9 cellular contexts compared by ENCODE assay signal in genomic region chr10:132518572-132519381, GRCh38. TPM values are rescaled to one million over a fixed set of nuclear protein-coding genes. Genes with fewer than 3 reads are reported as not detected.
A peak's percentile ranks its signal among the peaks of the same experiment; 100 is the strongest.
DNase-seq lines count a peak whose midpoint lies in the region; ATAC-seq, FAIRE-seq and TF ChIP-seq lines count a peak whose summit lies in the region.
"Had no signal": no experiment of that assay in that cellular context is flagged by ENCODE, and none has a peak within 500 bp of the region (broad histone marks: within the 10 kb centered on the region; RNA-seq: fewer than 3 reads in every experiment).

No MANE protein-coding gene starts in this region.

- H2BK5ac ChIP-seq in H1 (ENCODE audit: low read depth, low read length): peak overlapping the region; percentile 24; the same call in 1 of the 2 replicates

- H3K4ac ChIP-seq in H1 (replicated peaks; ENCODE audit: insufficient read length, low read depth, low read length): no peak overlapping the region

- H4K5ac ChIP-seq in H1 (ENCODE audit: insufficient read length, low read depth, low read length): no peak overlapping the region

- TF ChIP-seq POLR2A in H1 (IDR thresholded peaks at IDR 0.05; ENCODE audit: control extremely low read depth in 1 of 2, low read depth in 2 of 2, low read length in 2 of 2): no peak; a peak in 1 of 3 replicates

- H2BK15ac ChIP-seq in H1 (ENCODE audit: low read length): peak overlapping the region; percentile 19; the same call in 1 of the 2 replicates

- peak; percentile 72 for DNase-seq in DMS153 treated with DMSO at 0.1 percent for 48 hours (lab: John Stamatoyannopoulos, UW; ENCODE audit: unreplicated experiment)
- peak; percentile 62 for DNase-seq in NCI-H1436 treated with DMSO at 0.1 percent for 48 hours (lab: John Stamatoyannopoulos, UW)
- DNase-seq in H1 (ENCODE audit: low read depth in 1 of 2, low spot score in 2 of 2): peak in 1 of 2 experiments; percentile 78
- peak; percentile 25 for DNase-seq in naive B cell
- no peak for DNase-seq in NCI-H128 (lab: John Stamatoyannopoulos, UW; ENCODE audit: unreplicated experiment)
- DNase-seq: NCI-H748 treated with DMSO at 0.1 percent for 48 hours had no signal

- H3K4me3 Mint-ChIP-seq in naive B cell: peak overlapping the region in 6 of 8 donors; percentile 42 to 79 (median 70)

- ATAC-seq in naive B cell (ENCODE audit: low read depth in 2 of 2) (peak; percentile 38 to 58), GM18873 (IDR thresholded peaks at IDR 0.05; ENCODE audit: low FRiP score, unreplicated experiment) (no peak), HG02642 (IDR thresholded peaks at IDR 0.05; ENCODE audit: poor library complexity, unreplicated experiment) (no peak), GM21526 (IDR thresholded peaks at IDR 0.05; ENCODE audit: low FRiP score, unreplicated experiment) (no peak)

- H3K56ac ChIP-seq in H1 (replicated peaks; ENCODE audit: insufficient read length, low read depth, low read length): no peak overlapping the region

- no peak overlapping the region for H4K91ac ChIP-seq in H1 (replicated peaks; ENCODE audit: insufficient read length, low read length)

- H3K4me1 Mint-ChIP-seq in naive B cell: peaks cover 4 to 13% (median 6%) of the 10 kb centered on the region in 3 donors

- CTCF ChIA-PET in H1 (lab: Charles Lee; ENCODE audit: partially characterized antibody): interaction anchor here (0.6 to 1.6 kb wide), 16 partner anchors 9 to 158 kb away, joined by 3 to 6 read pairs (median 3); no protein-coding TSS in a partner anchor

- no peaks in the 10 kb centered on the region for H3K79me1 ChIP-seq in H1 (ENCODE audit: low read depth, low read length)

- H3K9me3 ChIP-seq in H1 (ENCODE audit: insufficient read depth in 2 of 2, low read depth in 1 of 2, low read length in 1 of 2): no peaks in the 10 kb centered on the region

- H3K9me3 Mint-ChIP-seq in naive B cell: no peaks in the 10 kb centered on the region

- no peak overlapping the region for H3K14ac ChIP-seq in H1 (ENCODE audit: insufficient read length)

- H4K8ac ChIP-seq in H1 (ENCODE audit: extremely low read depth, insufficient read depth, low read length): no peak overlapping the region; the same call in 1 of the 2 replicates

- no peak for FAIRE-seq in H1 (lab: Jason Lieb, UNC)

- H2AFZ ChIP-seq in H1 (ENCODE audit: low read length): peak overlapping the region; percentile 52; the same call in 1 of the 2 replicates

- no peaks in the 10 kb centered on the region for H3K27me3 Mint-ChIP-seq in naive B cell

- H3K23me2 ChIP-seq in H1 (ENCODE audit: low read depth, low read length): peaks cover 27% of the 10 kb centered on the region; the same call in 1 of the 2 replicates

- H2BK120ac ChIP-seq in H1 (replicated peaks; ENCODE audit: low read depth, low read length): no peak overlapping the region

- no peak overlapping the region for H3K27ac ChIP-seq in H1 (ENCODE audit: low read depth, low read length)

- H3K18ac ChIP-seq in H1 (ENCODE audit: extremely low read depth, low read length): peak overlapping the region; percentile 71; the same call in 1 of the 2 replicates

- no peaks in the 10 kb centered on the region; a peak in 1 of 4 replicates for H3K79me2 ChIP-seq in H1 (ENCODE audit: control insufficient read depth in 1 of 2, insufficient read depth in 2 of 2, low read length in 2 of 2)

- H3K27ac Mint-ChIP-seq in naive B cell: peak overlapping the region in 3 of 6 donors; percentile 69 to 83 (median 81)

- H3K27me3 ChIP-seq in H1 (replicated peaks in 1 of 4; ENCODE audit: control insufficient read depth in 3 of 4, extremely low read depth in 1 of 4, insufficient read depth in 3 of 4, low read length in 3 of 4): peaks cover 4 to 30% (median 15%) of the 10 kb centered on the region in 4 experiments; a peak in 6 of 7 replicates

- peak in 1 of 2 experiments; percentile 33; a peak in 1 of 3 replicates for TF ChIP-seq EP300 in H1 (IDR thresholded peaks at IDR 0.05; ENCODE audit: borderline replicate concordance in 1 of 2, low read depth in 2 of 2, low read length in 2 of 2)

- peak overlapping the region; percentile 45 to 73 (median 57) for H3K4me3 ChIP-seq in H1 (ENCODE audit: extremely low read depth in 1 of 4, insufficient read depth in 2 of 4, low read depth in 3 of 4, low read length in 4 of 4)

- peaks cover 11 to 34% (median 24%) of the 10 kb centered on the region in 4 experiments for H3K4me1 ChIP-seq in H1 (replicated peaks in 1 of 4; ENCODE audit: control insufficient read depth in 3 of 4, insufficient read depth in 4 of 4, low read length in 3 of 4)

- peak; percentile 17 to 45; a peak in 3 of 4 replicates for TF ChIP-seq RAD21 in H1 (IDR thresholded peaks at IDR 0.05 in 1 of 2, conservative IDR thresholded peaks at IDR 0.05 in 1 of 2; ENCODE audit: low read depth in 2 of 2, low read length in 2 of 2)

- H2BK12ac ChIP-seq in H1 (ENCODE audit: low read depth, low read length): peak overlapping the region; percentile 18

- no peaks in the 10 kb centered on the region for H3K36me3 ChIP-seq in H1 (ENCODE audit: control insufficient read depth in 2 of 4, insufficient read depth in 4 of 4, low read length in 3 of 4)

- no peaks in the 10 kb centered on the region for H3K36me3 Mint-ChIP-seq in naive B cell

- POLR2A ChIA-PET in H1 (lab: Charles Lee; ENCODE audit: partially characterized antibody): interaction anchor here (0.6 to 4.0 kb wide), 9 partner anchors 8 to 65 kb away, joined by 3 to 20 read pairs (median 4); no protein-coding TSS in a partner anchor

- H3K4me2 ChIP-seq in H1 (ENCODE audit: insufficient read depth in 1 of 2, low read depth in 2 of 2, low read length in 2 of 2): peak overlapping the region; percentile 85 to 97

- H2AK5ac ChIP-seq in H1 (ENCODE audit: low read depth, low read length): no peak overlapping the region

- no peak overlapping the region for H2BK20ac ChIP-seq in H1 (ENCODE audit: low read length)

- TF ChIP-seq CTCF in H1 (IDR thresholded peaks at IDR 0.05; ENCODE audit: control extremely low read depth in 1 of 3, insufficient read depth in 1 of 3, low read depth in 1 of 3, low read length in 3 of 3): peak in 2 of 3 experiments; percentile 17 to 42; a peak in 2 of 4 replicates

- peaks cover 0 to 11% of the 10 kb centered on the region in 2 experiments for H4K20me1 ChIP-seq in H1 (replicated peaks in 1 of 2; ENCODE audit: control insufficient read depth in 1 of 2, insufficient read depth in 2 of 2, low read length in 2 of 2)

- H3K23ac ChIP-seq in H1 (ENCODE audit: insufficient read length): no peak overlapping the region

- peak overlapping the region in 2 of 4 experiments; percentile 44 to 51; a peak in 4 of 7 replicates for H3K9ac ChIP-seq in H1 (replicated peaks in 1 of 4; ENCODE audit: extremely low read depth in 1 of 4, low read depth in 3 of 4, low read length in 3 of 4)

- WGBS in H1 (ENCODE audit: extremely low coverage in 1 of 2, insufficient coverage in 1 of 2, insufficient read length in 1 of 2, insufficient replicate concordance in 2 of 2, low coverage in 1 of 2, low lambda C conversion rate in 2 of 2, missing lambda C conversion rate in 1 of 2), 2 experiments: 5% methylated on average over 29 of the region's 29 CpGs; no CpG with 5 or more reads in 1 of the 2 experiments

TF ChIP-seq in H1, 55 proteins besides CTCF, POLR2A, EP300 and RAD21 (continues in another document):
- no peak for TF ChIP-seq SRF (IDR thresholded peaks at IDR 0.05; ENCODE audit: low read depth, low read length)
- peak; percentile 27; the same call in 1 of the 2 replicates for TF ChIP-seq CREB1 (IDR thresholded peaks at IDR 0.05)
- no peak for TF ChIP-seq SP4 (IDR thresholded peaks at IDR 0.05; ENCODE audit: low read length)
- peak; percentile 28 for TF ChIP-seq EZH2 (IDR thresholded peaks at IDR 0.05; ENCODE audit: low read depth, low read length, severe bottlenecking)
- TF ChIP-seq GTF2F1 (IDR thresholded peaks at IDR 0.05; ENCODE audit: borderline replicate concordance, low read depth, low read length): no peak
- TF ChIP-seq TAF7 (optimal IDR thresholded peaks at IDR 0.05; ENCODE audit: borderline replicate concordance, low read depth, low read length): no peak
- TF ChIP-seq HDAC6 (IDR thresholded peaks at IDR 0.05; ENCODE audit: low read depth, low read length): no peak
- TF ChIP-seq SIRT6 (IDR thresholded peaks at IDR 0.05; ENCODE audit: low read length): no peak
- TF ChIP-seq POU5F1 (IDR thresholded peaks at IDR 0.05; ENCODE audit: low read depth, low read length): no peak
- peak; percentile 92 for TF ChIP-seq RBBP5 (IDR thresholded peaks at IDR 0.05; ENCODE audit: borderline replicate concordance, low read depth, low read length)
- TF ChIP-seq RNF2 (IDR thresholded peaks at IDR 0.05; ENCODE audit: borderline replicate concordance, low read depth, low read length, missing control alignments, poor library complexity, severe bottlenecking): no peak
- no peak for TF ChIP-seq PHF8 (conservative IDR thresholded peaks at IDR 0.05; ENCODE audit: low read depth, low read length)
- TF ChIP-seq POLR2AphosphoS5 (IDR thresholded peaks at IDR 0.05; ENCODE audit: low read depth, low read length): 0 out of 2 replicates have a peak, but pooled peaks have one; percentile 24
- no peak for TF ChIP-seq KDM1A (IDR thresholded peaks at IDR 0.05; ENCODE audit: borderline replicate concordance, low read length)
- TF ChIP-seq TAF1 (IDR thresholded peaks at IDR 0.05; ENCODE audit: low read depth, low read length): no peak
- TF ChIP-seq KDM4A (IDR thresholded peaks at IDR 0.05; ENCODE audit: low read depth, low read length, severe bottlenecking): peak; percentile 81
- TF ChIP-seq TEAD4 (IDR thresholded peaks at IDR 0.05; ENCODE audit: low read depth, low read length): no peak
- TF ChIP-seq SP1 (IDR thresholded peaks at IDR 0.05; ENCODE audit: low read depth, low read length): no peak
- TF ChIP-seq CHD1 (IDR thresholded peaks at IDR 0.05; ENCODE audit: low read depth, low read length): no peak
- no peak for TF ChIP-seq SP2 (IDR thresholded peaks at IDR 0.05; ENCODE audit: low read length)
- TF ChIP-seq BACH1 (IDR thresholded peaks at IDR 0.05; ENCODE audit: low read length): no peak
- no peak for TF ChIP-seq FOSL1 (IDR thresholded peaks at IDR 0.05; ENCODE audit: insufficient read depth, low read depth, low read length)
- no peak for TF ChIP-seq TBP (IDR thresholded peaks at IDR 0.05; ENCODE audit: low read depth, low read length)

RNA-seq across cellular contexts. Expression of gene INPP5A, which starts 18.8 kb away (rescaled TPM):
- 25.5 and 27.5 TPM in 2 replicates for total RNA-seq in H1 (2021; fragmentation: NEBNext Ultra II Directional; extraction: Animal tissue kit (Norgen Biotek cat#: 25700))
- polyA plus RNA-seq in H1 (2011; rRNA removed) (16.8 and 19.7 TPM in 2 replicates), naive B cell (ENCODE audit: low read depth in 6 of 6) (1 to 10 TPM; 1.3 to 6.7 (median 2.1) TPM)
- 15.9 TPM for polyA plus RNA-seq in H1 (2011; cell fraction: cytosol; rRNA removed)
- 12.0 TPM for polyA plus RNA-seq in H1 (2011; cell fraction: nucleus; rRNA removed)
- 16.0 to 19.8 TPM (median 18.0 TPM) in 4 replicates for polyA plus RNA-seq in H1 (2012, experiment 1 of 2)
- 19.3 TPM for polyA plus RNA-seq in H1 (2012, experiment 2 of 2)
- 15.4 TPM for polyA plus RNA-seq in H1 (2013, experiment 1 of 2)
- 14.7 TPM for polyA plus RNA-seq in H1 (2013, experiment 2 of 2)
- polyA minus RNA-seq in H1 (2011; rRNA and poly(A)+ RNA removed): 21.6 and 22.1 TPM in 2 replicates
- polyA minus RNA-seq in H1 (2011; cell fraction: cytosol; rRNA and poly(A)+ RNA removed): 12.3 TPM
- polyA minus RNA-seq in H1 (2011; cell fraction: nucleus; rRNA and poly(A)+ RNA removed): 12.1 TPM

Comparison
In these comparisons a context has a peak if more than half of its experiments do, and no peak if none do; other contexts are left out.
1. ATAC-seq: peak in naive B cell (2 of 2); none in GM18873 (single experiment), HG02642 (single experiment) and GM21526 (single experiment).